ENCODE assay signal across 38 cellular contexts in genomic region chr17:37432671-37433070, GRCh38. TPM values are rescaled to one million over a fixed set of nuclear protein-coding genes. Genes with fewer than 3 reads are reported as not detected.
"Had no signal": no experiment of that assay in that cellular context is flagged by ENCODE, and none has a peak within 500 bp of the region (broad histone marks: within the 10 kb centered on the region; RNA-seq: fewer than 3 reads in every experiment).

No MANE protein-coding gene starts in this region.

- FAIRE-seq: astrocyte, colon, TTC549 had no signal

- H3K9me3 ChIP-seq: adrenal gland, body of pancreas, breast epithelium had no signal

- H3K36me3 ChIP-seq: breast epithelium had no signal

- H3K4me1 Mint-ChIP-seq: activated B cell treated with CpG ODN at 0.5 μM for 24 hours had no signal

- H3K27me3 ChIP-seq: adrenal gland, body of pancreas, brain microvascular endothelial cell, breast epithelium had no signal

- H3K4me1 ChIP-seq: adrenal gland, body of pancreas, breast epithelium had no signal

- ATAC-seq: activated CD8-positive, alpha-beta T cell treated with anti-CD3 and anti-CD28 coated beads for 36 hours; activated naive CD4-positive, alpha-beta T cell treated with anti-CD3 and anti-CD28 coated beads, Interleukin-2, amount 50 U/mL, for 72 hours; activated T-cell treated with anti-CD3 and anti-CD28 coated beads, Interleukin-2, amount 50 U/mL, for 4 hours; activated T-cell treated with anti-CD3 and anti-CD28 coated beads, Interleukin-2, amount 50 U/mL, for 72 hours; activated T-helper 17 cell treated with anti-CD3 and anti-CD28 coated beads, Interleukin-2, amount 50 U/mL, for 72 hours; body of pancreas had no signal

- H3K4me3 ChIP-seq: adrenal gland, body of pancreas, breast epithelium had no signal

- H3K9me3 Mint-ChIP-seq: activated B cell treated with CpG ODN at 0.5 μM for 24 hours; activated CD4-positive, alpha-beta memory T cell treated with anti-CD3 and anti-CD28 coated beads for 36 hours; activated CD4-positive, alpha-beta T cell treated with anti-CD3 and anti-CD28 coated beads, Interleukin-2, amount 10 ng/mL, durations not matched to agents 24 days and 14 days; activated CD8-positive, alpha-beta T cell treated with anti-CD3 and anti-CD28 coated beads for 36 hours; activated naive CD4-positive, alpha-beta T cell treated with anti-CD3 and anti-CD28 coated beads for 36 hours; activated naive CD4-positive, alpha-beta T cell treated with anti-CD3 and anti-CD28 coated beads, Interleukin-2, amount 50 U/mL, for 72 hours; activated naive CD8-positive, alpha-beta T cell treated with anti-CD3 and anti-CD28 coated beads for 36 hours; activated T-cell treated with anti-CD3 and anti-CD28 coated beads, Interleukin-2, amount 50 U/mL, for 4 hours; activated T-cell treated with anti-CD3 and anti-CD28 coated beads, Interleukin-2, amount 50 U/mL, for 72 hours; activated T-helper 1 cell treated with anti-CD3 and anti-CD28 coated beads, Interleukin-12 subunit alpha, Interleukin-12 subunit beta, Interleukin-2, Interleukin-4 antibody, amounts not matched to agents 30 ng/mL and 10 ng/mL and 1 ng/mL, durations not matched to agents 14 hours and 24 hours and 36 hours; activated T-helper 17 cell treated with anti-CD3 and anti-CD28 coated beads, Interleukin-2, amount 50 U/mL, for 72 hours; T-helper 1 cell treated with Interleukin-12 subunit alpha and Interleukin-12 subunit beta and Interleukin-4 antibody, amounts not matched to agents 30 μg/mL and 1 μg/mL, for 36 hours; T-helper 2 cell treated with Interferon-gamma antibody and Interleukin-4, amounts not matched to agents 5 μg/mL and 100 μg/mL, for 36 hours had no signal

- DNase-seq: activated B cell treated with CpG ODN at 0.5 μM for 24 hours; activated CD4-positive, alpha-beta memory T cell treated with anti-CD3 and anti-CD28 coated beads for 36 hours; activated CD4-positive, alpha-beta T cell treated with anti-CD3 and anti-CD28 coated beads for 4 hours; activated CD4-positive, alpha-beta T cell treated with anti-CD3 and anti-CD28 coated beads, Interleukin-2, amount 10 ng/mL, durations not matched to agents 24 days and 14 days; activated CD4-positive, alpha-beta T cell treated with anti-CD3 and anti-CD28 coated beads, Interleukin-2, amount 50 U/mL, for 1 hour; activated CD4-positive, alpha-beta T cell treated with anti-CD3 and anti-CD28 coated beads, Interleukin-2, amount 50 U/mL, for 4 hours; activated CD4-positive, CD25-positive, alpha-beta regulatory T cell treated with anti-CD3 and anti-CD28 coated beads, Interleukin-2, amount 50 U/mL, for 72 hours; activated CD8-positive, alpha-beta T cell treated with anti-CD3 and anti-CD28 coated beads for 36 hours; activated effector memory CD4-positive, alpha-beta T cell treated with anti-CD3 and anti-CD28 coated beads, Interleukin-2, amount 50 U/mL, for 16 hours; activated gamma-delta T cell treated with Interleukin-2 at 50 U/mL for 16 hours; activated naive CD4-positive, alpha-beta T cell; activated naive CD4-positive, alpha-beta T cell treated with anti-CD3 and anti-CD28 coated beads for 36 hours; activated naive CD4-positive, alpha-beta T cell treated with anti-CD3 and anti-CD28 coated beads, Interleukin-2, amount 50 U/mL, for 16 hours; activated naive CD8-positive, alpha-beta T cell treated with anti-CD3 and anti-CD28 coated beads for 36 hours; activated T-cell treated with anti-CD3 and anti-CD28 coated beads for 4 hours; activated T-cell treated with anti-CD3 and anti-CD28 coated beads, Interleukin-2, amount 50 U/mL, for 1 hour; activated T-cell treated with anti-CD3 and anti-CD28 coated beads, Interleukin-2, amount 50 U/mL, for 4 hours; activated T-cell treated with anti-CD3 and anti-CD28 coated beads, Interleukin-2, amount 50 U/mL, for 72 hours; adrenal gland; amniotic stem cell; aorta; body of pancreas; brain microvascular endothelial cell; central memory CD4-positive, alpha-beta T cell; T-helper 9 cell had no signal

- H3K4me3 Mint-ChIP-seq: activated B cell treated with CpG ODN at 0.5 μM for 24 hours; activated CD4-positive, alpha-beta memory T cell treated with anti-CD3 and anti-CD28 coated beads for 36 hours; activated CD4-positive, alpha-beta T cell treated with anti-CD3 and anti-CD28 coated beads, Interleukin-2, amount 10 ng/mL, durations not matched to agents 24 days and 14 days; activated CD8-positive, alpha-beta T cell treated with anti-CD3 and anti-CD28 coated beads for 36 hours; activated naive CD4-positive, alpha-beta T cell treated with anti-CD3 and anti-CD28 coated beads for 36 hours; activated naive CD8-positive, alpha-beta T cell treated with anti-CD3 and anti-CD28 coated beads for 36 hours; activated T-cell treated with anti-CD3 and anti-CD28 coated beads, Interleukin-2, amount 50 U/mL, for 4 hours; activated T-cell treated with anti-CD3 and anti-CD28 coated beads, Interleukin-2, amount 50 U/mL, for 72 hours; activated T-helper 1 cell treated with anti-CD3 and anti-CD28 coated beads, Interleukin-12 subunit alpha, Interleukin-12 subunit beta, Interleukin-2, Interleukin-4 antibody, amounts not matched to agents 30 ng/mL and 10 ng/mL and 1 ng/mL, durations not matched to agents 14 hours and 24 hours and 36 hours; activated T-helper 17 cell treated with anti-CD3 and anti-CD28 coated beads, Interleukin-2, amount 50 U/mL, for 72 hours; T-helper 1 cell treated with Interleukin-12 subunit alpha and Interleukin-12 subunit beta and Interleukin-4 antibody, amounts not matched to agents 30 μg/mL and 1 μg/mL, for 36 hours; T-helper 2 cell treated with Interferon-gamma antibody and Interleukin-4, amounts not matched to agents 5 μg/mL and 100 μg/mL, for 36 hours had no signal

- H3K27ac Mint-ChIP-seq: activated B cell treated with CpG ODN at 0.5 μM for 24 hours; activated CD4-positive, alpha-beta memory T cell treated with anti-CD3 and anti-CD28 coated beads for 36 hours; activated CD4-positive, alpha-beta T cell treated with anti-CD3 and anti-CD28 coated beads, Interleukin-2, amount 10 ng/mL, durations not matched to agents 24 days and 14 days; activated CD8-positive, alpha-beta T cell treated with anti-CD3 and anti-CD28 coated beads for 36 hours; activated naive CD4-positive, alpha-beta T cell treated with anti-CD3 and anti-CD28 coated beads for 36 hours; activated naive CD4-positive, alpha-beta T cell treated with anti-CD3 and anti-CD28 coated beads, Interleukin-2, amount 50 U/mL, for 72 hours; activated naive CD8-positive, alpha-beta T cell treated with anti-CD3 and anti-CD28 coated beads for 36 hours; activated T-cell treated with anti-CD3 and anti-CD28 coated beads, Interleukin-2, amount 50 U/mL, for 72 hours; activated T-helper 1 cell treated with anti-CD3 and anti-CD28 coated beads, Interleukin-12 subunit alpha, Interleukin-12 subunit beta, Interleukin-2, Interleukin-4 antibody, amounts not matched to agents 30 ng/mL and 10 ng/mL and 1 ng/mL, durations not matched to agents 14 hours and 24 hours and 36 hours; activated T-helper 17 cell treated with anti-CD3 and anti-CD28 coated beads, Interleukin-2, amount 50 U/mL, for 72 hours; T-helper 1 cell treated with Interleukin-12 subunit alpha and Interleukin-12 subunit beta and Interleukin-4 antibody, amounts not matched to agents 30 μg/mL and 1 μg/mL, for 36 hours; T-helper 2 cell treated with Interferon-gamma antibody and Interleukin-4, amounts not matched to agents 5 μg/mL and 100 μg/mL, for 36 hours had no signal

- H3K27me3 Mint-ChIP-seq: activated B cell treated with CpG ODN at 0.5 μM for 24 hours; activated CD4-positive, alpha-beta memory T cell treated with anti-CD3 and anti-CD28 coated beads for 36 hours; activated CD4-positive, alpha-beta T cell treated with anti-CD3 and anti-CD28 coated beads, Interleukin-2, amount 10 ng/mL, durations not matched to agents 24 days and 14 days; activated CD8-positive, alpha-beta T cell treated with anti-CD3 and anti-CD28 coated beads for 36 hours; activated naive CD8-positive, alpha-beta T cell treated with anti-CD3 and anti-CD28 coated beads for 36 hours; activated T-helper 17 cell treated with anti-CD3 and anti-CD28 coated beads, Interleukin-2, amount 50 U/mL, for 72 hours had no signal

- H3K27ac ChIP-seq: adrenal gland, body of pancreas, brain microvascular endothelial cell, breast epithelium, VCaP had no signal

RNA-seq across cellular contexts. Expression of gene C17orf78, which starts 56.9 kb away (rescaled TPM):
- total RNA-seq: activated B cell treated with CpG ODN at 0.5 μM for 24 hours; activated CD4-positive, alpha-beta memory T cell treated with anti-CD3 and anti-CD28 coated beads for 36 hours; activated CD4-positive, alpha-beta T cell treated with anti-CD3 and anti-CD28 coated beads, Interleukin-2, amount 10 ng/mL, durations not matched to agents 24 days and 14 days; activated CD8-positive, alpha-beta memory T cell treated with anti-CD3 and anti-CD28 coated beads for 36 hours; activated CD8-positive, alpha-beta T cell treated with anti-CD3 and anti-CD28 coated beads for 36 hours; activated naive CD4-positive, alpha-beta T cell treated with anti-CD3 and anti-CD28 coated beads for 36 hours; activated naive CD4-positive, alpha-beta T cell treated with anti-CD3 and anti-CD28 coated beads, Interleukin-2, amount 50 U/mL, for 72 hours; activated naive CD8-positive, alpha-beta T cell treated with anti-CD3 and anti-CD28 coated beads for 36 hours; activated T-cell treated with anti-CD3 and anti-CD28 coated beads, Interleukin-2, amount 50 U/mL, for 4 hours; activated T-cell treated with anti-CD3 and anti-CD28 coated beads, Interleukin-2, amount 50 U/mL, for 72 hours; activated T-helper 1 cell treated with anti-CD3 and anti-CD28 coated beads, Interleukin-12 subunit alpha, Interleukin-12 subunit beta, Interleukin-2, Interleukin-4 antibody, amounts not matched to agents 30 ng/mL and 10 ng/mL and 1 ng/mL, durations not matched to agents 14 hours and 24 hours and 36 hours; activated T-helper 17 cell treated with anti-CD3 and anti-CD28 coated beads, Interleukin-2, amount 50 U/mL, for 72 hours; adrenal gland; aorta; astrocyte; body of pancreas; breast epithelium; cardiac septum; cerebellum had no signal
- polyA plus RNA-seq: adrenal gland had no signal
